In the genomic region with DNA sequence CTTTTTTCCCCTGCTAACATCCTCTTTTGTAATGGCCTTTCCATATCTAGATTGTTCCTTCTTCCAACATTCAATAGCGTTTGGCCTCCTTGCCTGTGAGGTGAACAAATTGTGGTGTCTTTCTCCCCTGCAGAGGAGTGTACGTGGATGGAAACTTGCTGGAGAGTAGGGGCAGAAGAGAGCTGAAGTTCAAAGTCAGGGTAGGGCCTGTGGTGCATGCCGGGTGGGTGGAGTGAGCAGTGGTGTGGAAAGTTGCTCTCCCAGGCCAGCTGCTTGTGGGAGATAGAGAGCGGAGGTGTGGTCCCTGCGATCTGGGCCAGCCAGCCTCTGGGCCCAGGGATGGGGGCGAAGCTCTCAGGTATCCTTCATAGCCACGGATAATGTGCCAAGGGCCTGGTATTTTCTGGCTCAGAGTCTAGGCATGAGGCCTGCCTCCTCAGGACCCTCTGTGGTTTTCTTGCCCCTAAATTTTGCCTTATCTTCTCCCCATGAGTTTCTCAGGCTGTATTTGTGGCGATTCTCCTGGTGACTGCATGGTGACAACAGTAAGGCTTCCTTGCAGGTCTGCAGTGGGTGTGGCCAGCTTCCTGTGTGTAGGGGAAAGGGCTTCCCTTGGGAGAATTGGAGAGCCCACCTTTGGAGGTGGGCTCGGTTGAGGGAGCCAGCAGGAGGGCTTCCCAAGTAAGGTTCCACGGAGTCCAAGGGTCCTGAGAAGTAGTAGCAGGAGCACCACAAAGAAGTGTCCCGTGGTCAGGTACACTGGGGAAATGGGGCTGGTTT, we compare ENCODE assay signal across 8 cellular contexts. TPM values are rescaled to one million over a fixed set of nuclear protein-coding genes. Genes with fewer than 3 reads are reported as not detected.
A peak's percentile ranks its signal among the peaks of the same experiment; 100 is the strongest.
DNase-seq lines count a peak whose midpoint lies in the region; ATAC-seq and TF ChIP-seq lines count a peak whose summit lies in the region.

No MANE protein-coding gene starts in this region.

- no peak overlapping the region for H3K4me3 ChIP-seq in transverse colon

- POLR2A ChIA-PET in CD4-positive, alpha-beta T cell (lab: Charles Lee), result interaction anchor here (0.6 to 4.4 kb wide), 12 partner anchors 7 to 409 kb away, joined by 3 to 61 read pairs (median 6); partner anchors contain the start of gene RGCC

- peak; percentile 1 for ATAC-seq in CD4-positive, alpha-beta T cell (ENCODE audit: poor library complexity)
- ATAC-seq in GM21737 (IDR thresholded peaks at IDR 0.05; ENCODE audit: unreplicated experiment), result peak; percentile 28

- H3K27me3 ChIP-seq in CD4-positive, alpha-beta T cell (ENCODE audit: control insufficient read depth, insufficient read depth, low read length), result no peaks in the 10 kb centered on the region
- H3K27me3 ChIP-seq in transverse colon, result peaks cover 12% of the 10 kb centered on the region

- no peak for TF ChIP-seq EP300 in transverse colon (IDR thresholded peaks at IDR 0.05; ENCODE audit: low read depth)

- DNase-seq in CD4-positive, alpha-beta T cell, result peak in 4 of 10 experiments; percentile 27 to 59 (median 33)
- peak; percentile 60 for DNase-seq in T-helper 2 cell treated with Interferon-gamma antibody and Interleukin-4, amounts not matched to agents 5 μg/mL and 100 μg/mL, for 36 hours (ENCODE audit: low spot score)
- peak; percentile 51 for DNase-seq in germinal center (ENCODE audit: low spot score)
- DNase-seq in transverse colon, result peak; percentile 20
- no peak for DNase-seq in posterior cingulate gyrus
- DNase-seq in AG20443 (ENCODE audit: low spot score), result no peak
- no peak for DNase-seq in pons (ENCODE audit: low spot score)

- in situ Hi-C loops in transverse colon (cut with MboI; ENCODE audit: low pct_ligation_motif_present in 1 of 4, low pct_unique_long_range_greater_than_20kb in 1 of 4, low sequenced_read_pairs in 3 of 4), result no loop called here

- H3K27ac ChIP-seq in CD4-positive, alpha-beta T cell (ENCODE audit: low read depth, low read length), result peak overlapping the region; percentile 93
- peak overlapping the region; percentile 47 to 69 (median 54) for H3K27ac ChIP-seq in transverse colon

- TF ChIP-seq POLR2A in transverse colon (IDR thresholded peaks at IDR 0.05), result no peak

- intact Hi-C loops in CD4-positive, alpha-beta T cell (cut with DNase I, micrococcal nuclease), result loop anchor here (2.0 to 10.0 kb wide), 5 partner anchors 29 to 581 kb away; partner anchors contain the start of gene DGKH (in 1 of the 2)
- intact Hi-C loops in transverse colon (cut with DNase I; ENCODE audit: low total_unique reads), result no loop called here
- intact Hi-C loops in posterior cingulate gyrus (cut with DNase I), result no loop called here

- H3K4me1 Mint-ChIP-seq in CD4-positive, alpha-beta T cell (ENCODE audit: low read depth), result peaks cover 97% of the 10 kb centered on the region
- H3K4me1 Mint-ChIP-seq in T-helper 2 cell treated with Interferon-gamma antibody and Interleukin-4, amounts not matched to agents 5 μg/mL and 100 μg/mL, for 36 hours (ENCODE audit: low read depth), result peaks cover 81% of the 10 kb centered on the region

- peaks cover 3% of the 10 kb centered on the region for H3K27me3 Mint-ChIP-seq in CD4-positive, alpha-beta T cell
- no peaks in the 10 kb centered on the region for H3K27me3 Mint-ChIP-seq in T-helper 2 cell treated with Interferon-gamma antibody and Interleukin-4, amounts not matched to agents 5 μg/mL and 100 μg/mL, for 36 hours (ENCODE audit: low read depth)

- TF ChIP-seq CTCF in CD4-positive, alpha-beta T cell (IDR thresholded peaks at IDR 0.05), result no peak
- no peak for TF ChIP-seq CTCF in transverse colon (IDR thresholded peaks at IDR 0.05)

- peak overlapping the region; percentile 94 for H3K4me3 Mint-ChIP-seq in CD4-positive, alpha-beta T cell
- H3K4me3 Mint-ChIP-seq in T-helper 2 cell treated with Interferon-gamma antibody and Interleukin-4, amounts not matched to agents 5 μg/mL and 100 μg/mL, for 36 hours, result peak overlapping the region; percentile 86

- H3K36me3 Mint-ChIP-seq in CD4-positive, alpha-beta T cell (ENCODE audit: low read depth), result peaks cover 96% of the 10 kb centered on the region
- peaks cover 76% of the 10 kb centered on the region for H3K36me3 Mint-ChIP-seq in T-helper 2 cell treated with Interferon-gamma antibody and Interleukin-4, amounts not matched to agents 5 μg/mL and 100 μg/mL, for 36 hours (ENCODE audit: low read depth)

- 67 to 76% methylated on average over 3 to 11 of the region's 11 CpGs for WGBS in transverse colon (ENCODE audit: low coverage in 1 of 2), 2 donors

- H3K9me3 Mint-ChIP-seq in CD4-positive, alpha-beta T cell, result no peaks in the 10 kb centered on the region
- H3K9me3 Mint-ChIP-seq in T-helper 2 cell treated with Interferon-gamma antibody and Interleukin-4, amounts not matched to agents 5 μg/mL and 100 μg/mL, for 36 hours, result no peaks in the 10 kb centered on the region

- H3K36me3 ChIP-seq in transverse colon, result peaks cover 0 to 2% (median 0%) of the 10 kb centered on the region in 4 donors

- H3K4me1 ChIP-seq in transverse colon, result peaks cover 0 to 24% (median 4%) of the 10 kb centered on the region in 4 donors

- H3K27ac Mint-ChIP-seq in CD4-positive, alpha-beta T cell, result peak overlapping the region; percentile 98
- H3K27ac Mint-ChIP-seq in T-helper 2 cell treated with Interferon-gamma antibody and Interleukin-4, amounts not matched to agents 5 μg/mL and 100 μg/mL, for 36 hours, result peak overlapping the region; percentile 93

- no peaks in the 10 kb centered on the region for H3K9me3 ChIP-seq in CD4-positive, alpha-beta T cell (ENCODE audit: control insufficient read depth, low read length)
- H3K9me3 ChIP-seq in transverse colon, result no peaks in the 10 kb centered on the region

- CTCF ChIA-PET in CD4-positive, alpha-beta T cell (lab: Charles Lee), result interaction anchor here (1.2 to 1.4 kb wide), 2 partner anchors 29 to 122 kb away, joined by 3 read pairs; no protein-coding TSS in a partner anchor

RNA-seq across cellular contexts. Expression of gene RGCC, which starts 6.7 kb away (rescaled TPM):
- 100 to 1,000 TPM; 752 to 758 TPM for total RNA-seq in CD4-positive, alpha-beta T cell
- 10 to 100 TPM in 3 of 4 donors, 1 to 10 TPM in 1; 5.6 to 54.1 (median 35.6) TPM for total RNA-seq in transverse colon

Comparison
In these comparisons a context has a peak if more than half of its experiments do, and no peak if none do; other contexts are left out.
1. DNase-seq: peak in T-helper 2 cell treated with Interferon-gamma antibody and Interleukin-4, amounts not matched to agents 5 μg/mL and 100 μg/mL, for 36 hours (single experiment), germinal center (single experiment) and transverse colon (single experiment); none in posterior cingulate gyrus (0 of 10), AG20443 (single experiment) and pons (single experiment).
2. RNA of gene RGCC, which starts 6.7 kb away (total RNA-seq): 752 to 758 TPM in CD4-positive, alpha-beta T cell; 5.6 to 54.1 TPM in transverse colon; every median in the first group is over 10 times any median in the second.
3. intact Hi-C loops: an anchor here in CD4-positive, alpha-beta T cell (2.0 to 10.0 kb wide); none called in transverse colon and posterior cingulate gyrus.